23 cellular contexts compared by ENCODE assay signal in the genomic region with DNA sequence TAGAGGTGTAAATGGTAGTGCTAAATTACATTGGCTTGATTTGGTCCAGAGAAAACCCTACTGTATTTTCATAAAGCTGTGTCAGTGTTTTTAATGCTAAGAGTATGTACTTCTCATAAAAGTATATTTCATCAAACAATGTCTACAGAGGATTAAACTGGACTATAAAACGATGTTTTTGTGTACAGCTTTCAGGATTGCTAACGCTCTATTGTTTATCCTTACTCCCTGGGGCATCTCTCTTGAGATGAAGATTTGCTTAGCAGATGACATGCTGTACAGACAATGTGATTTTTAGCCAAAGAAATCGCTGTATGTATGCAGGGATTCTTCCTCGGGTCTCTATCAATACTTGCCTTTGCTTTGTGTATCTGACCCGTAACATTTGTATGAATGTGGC.
"Had no signal": no experiment of that assay in that cellular context is flagged by ENCODE, and none has a peak within 500 bp of the region (broad histone marks: within the 10 kb centered on the region; RNA-seq: fewer than 3 reads in every experiment).

No MANE protein-coding gene starts in this region.

- H3K9me3 ChIP-seq: breast epithelium, left ventricle myocardium inferior, neutrophil, right lobe of liver, stomach, suprapubic skin, tibial nerve had no signal

- H3K79me2 ChIP-seq: parathyroid adenoma had no signal

- H3K36me3 ChIP-seq: breast epithelium, left ventricle myocardium inferior, neutrophil, right lobe of liver, stomach, suprapubic skin, tibial nerve had no signal

- DNase-seq: activated CD4-positive, alpha-beta T cell treated with anti-CD3 and anti-CD28 coated beads for 1 hour; activated CD4-positive, alpha-beta T cell treated with anti-CD3 and anti-CD28 coated beads, Interleukin-2, amount 50 U/mL, for 4 hours; activated CD8-positive, alpha-beta memory T cell treated with anti-CD3 and anti-CD28 coated beads for 24 hours; activated CD8-positive, alpha-beta memory T cell treated with anti-CD3 and anti-CD28 coated beads, Interleukin-2, amount 50 U/mL, for 4 hours; activated naive CD4-positive, alpha-beta T cell; activated naive CD8-positive, alpha-beta T cell treated with anti-CD3 and anti-CD28 coated beads for 36 hours; activated T-cell treated with anti-CD3 and anti-CD28 coated beads, Interleukin-2, amount 50 U/mL, for 24 hours; amniotic stem cell; effector memory CD8-positive, alpha-beta T cell; hypothalamus; left ventricle myocardium inferior; mammary epithelial cell; right lobe of liver; stimulated activated CD4-positive, alpha-beta T cell treated with anti-CD3 and anti-CD28 coated beads, Interleukin-2, amount 100 ng/mL, for 24 hours; stomach had no signal

- H2AFZ ChIP-seq: parathyroid adenoma had no signal

- H3K4me3 ChIP-seq: breast epithelium, left ventricle myocardium inferior, right lobe of liver, skin epidermis, stomach, suprapubic skin, tibial nerve had no signal

- H3K4me1 ChIP-seq: breast epithelium, parathyroid adenoma, right lobe of liver, suprapubic skin had no signal

- H3K27me3 ChIP-seq: breast epithelium, neutrophil, right lobe of liver, stomach, suprapubic skin, tibial nerve had no signal

- H3K9ac ChIP-seq: parathyroid adenoma had no signal

- ATAC-seq: effector memory CD8-positive, alpha-beta T cell; esophagus mucosa; right lobe of liver; stimulated activated memory B cell treated with anti-CD40 and anti-IgM and Interleukin-4, amounts not matched to agents 10 μg/mL and 1 μg/mL and 100 μg/mL, for 72 hours had no signal

- H3K27ac ChIP-seq: left ventricle myocardium inferior, neutrophil, parathyroid adenoma, right lobe of liver, skin epidermis, stomach, suprapubic skin, tibial nerve had no signal
